Comparison of ENCODE assay signal across 8 cellular contexts in the genomic region with DNA sequence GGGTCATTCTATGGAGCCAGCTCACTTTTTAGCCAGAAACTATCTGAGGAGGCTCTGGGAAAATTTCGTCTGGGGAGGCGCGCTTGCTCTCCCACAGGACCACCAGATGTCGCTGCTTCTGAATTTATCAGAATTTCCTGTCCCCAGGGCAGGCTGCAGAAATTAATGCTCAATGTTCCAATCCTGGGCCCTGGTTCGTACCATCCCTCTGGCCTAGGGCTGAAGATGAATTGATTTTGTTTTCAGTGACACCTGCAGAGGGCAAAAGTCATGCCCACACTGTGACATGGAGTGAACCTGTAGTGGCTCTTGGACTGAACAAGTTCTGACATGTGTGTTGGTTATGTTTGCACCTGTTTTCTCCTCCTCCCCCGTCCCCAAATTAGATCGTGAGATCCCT.
A peak's percentile ranks its signal among the peaks of the same experiment; 100 is the strongest.
DNase-seq lines count a peak whose midpoint lies in the region; ATAC-seq and TF ChIP-seq lines count a peak whose summit lies in the region.

No MANE protein-coding gene starts in this region.

- no peaks in the 10 kb centered on the region for H3K4me1 Mint-ChIP-seq in CD14-positive monocyte
- H3K4me1 Mint-ChIP-seq in activated T-cell treated with anti-CD3 and anti-CD28 coated beads, Interleukin-2, amount 50 U/mL, for 72 hours (ENCODE audit: low read depth) = no peaks in the 10 kb centered on the region

- intact Hi-C loops in CD14-positive monocyte (cut with micrococcal nuclease) = no loop called here

- no peaks in the 10 kb centered on the region for H3K27me3 ChIP-seq in foreskin keratinocyte

- H3K4me1 ChIP-seq in foreskin keratinocyte = no peaks in the 10 kb centered on the region

- H3K4me3 Mint-ChIP-seq in CD14-positive monocyte = no peak overlapping the region
- H3K4me3 Mint-ChIP-seq in activated T-cell treated with anti-CD3 and anti-CD28 coated beads, Interleukin-2, amount 50 U/mL, for 72 hours = no peak overlapping the region

- peaks cover 0 to 6% (median 1%) of the 10 kb centered on the region in 3 donors for H3K27me3 Mint-ChIP-seq in CD14-positive monocyte (ENCODE audit: low read depth in 3 of 3)
- peaks cover 10% of the 10 kb centered on the region for H3K27me3 Mint-ChIP-seq in activated T-cell treated with anti-CD3 and anti-CD28 coated beads, Interleukin-2, amount 50 U/mL, for 72 hours (ENCODE audit: low read depth)

- no peak overlapping the region for H3K27ac Mint-ChIP-seq in CD14-positive monocyte
- no peak overlapping the region for H3K27ac Mint-ChIP-seq in activated T-cell treated with anti-CD3 and anti-CD28 coated beads, Interleukin-2, amount 50 U/mL, for 72 hours

- H3K36me3 Mint-ChIP-seq in CD14-positive monocyte = no peaks in the 10 kb centered on the region
- H3K36me3 Mint-ChIP-seq in activated T-cell treated with anti-CD3 and anti-CD28 coated beads, Interleukin-2, amount 50 U/mL, for 72 hours (ENCODE audit: insufficient read depth in 2 of 2) = no peaks in the 10 kb centered on the region

- no peak for DNase-seq in CD14-positive monocyte (ENCODE audit: low spot score)
- peak; percentile 20 for DNase-seq in H4 (ENCODE audit: low spot score)
- DNase-seq in OCI-M1 (lab: John Stamatoyannopoulos, UW) = peak; percentile 61
- DNase-seq in activated T-cell treated with anti-CD3 and anti-CD28 coated beads, Interleukin-2, amount 50 U/mL, for 72 hours = peak; percentile 54 to 56
- peak in 1 of 2 donors; percentile 3 for DNase-seq in foreskin keratinocyte
- DNase-seq in pons (ENCODE audit: low spot score) = peak; percentile 52
- no peak for DNase-seq in glomerular visceral epithelial cell (ENCODE audit: extremely low spot score)

- H3K27ac ChIP-seq in foreskin keratinocyte = no peak overlapping the region

- no peaks in the 10 kb centered on the region for H3K9me3 Mint-ChIP-seq in CD14-positive monocyte
- no peaks in the 10 kb centered on the region for H3K9me3 Mint-ChIP-seq in activated T-cell treated with anti-CD3 and anti-CD28 coated beads, Interleukin-2, amount 50 U/mL, for 72 hours

- TF ChIP-seq CTCF in CD14-positive monocyte (IDR thresholded peaks at IDR 0.05) (peak; percentile 74), foreskin keratinocyte (conservative IDR thresholded peaks at IDR 0.05) (peak; percentile 68)

- no peak for ATAC-seq in activated T-cell treated with anti-CD3 and anti-CD28 coated beads, Interleukin-2, amount 50 U/mL, for 72 hours (replicated peaks in 1 of 2)
- peak; percentile 31 for ATAC-seq in foreskin keratinocyte
- ATAC-seq in HG03097 (IDR thresholded peaks at IDR 0.05; ENCODE audit: low FRiP score, unreplicated experiment) = no peak

Comparison
In these comparisons a context has a peak if more than half of its experiments do, and no peak if none do; other contexts are left out.
1. DNase-seq: peak in H4 (single experiment), OCI-M1 (single experiment), activated T-cell treated with anti-CD3 and anti-CD28 coated beads, Interleukin-2, amount 50 U/mL, for 72 hours (2 of 2) and pons (single experiment); none in CD14-positive monocyte (single experiment) and glomerular visceral epithelial cell (single experiment).